Comparison of ENCODE assay signal across 1 cellular context in genomic region chr12:100229036-100229635, GRCh38.
A peak's percentile ranks its signal among the peaks of the same experiment; 100 is the strongest.
TF ChIP-seq lines count a peak whose summit lies in the region.

No MANE protein-coding gene starts in this region.

TF ChIP-seq in HepG2, 621 proteins besides CTCF, POLR2A, EP300 and RAD21:
- TF ChIP-seq KDM6A (CRISPR knock-in tag; IDR thresholded peaks at IDR 0.05; ENCODE audit: low read depth) (no peak), ZNF17 (CRISPR knock-in tag; IDR thresholded peaks at IDR 0.05) (no peak), LRRFIP1 (CRISPR knock-in tag; conservative IDR thresholded peaks at IDR 0.05) (no peak), ZFY (CRISPR knock-in tag; IDR thresholded peaks at IDR 0.05) (no peak), ZNF770 (CRISPR knock-in tag; IDR thresholded peaks at IDR 0.05) (peak; percentile 78), IRF1 (CRISPR knock-in tag; IDR thresholded peaks at IDR 0.05; ENCODE audit: low read depth) (no peak), STAG1 (CRISPR knock-in tag; IDR thresholded peaks at IDR 0.05) (peak; percentile 69), PAXIP1 (CRISPR knock-in tag; conservative IDR thresholded peaks at IDR 0.05) (no peak)
